ENCODE assay signal across 10 cellular contexts in the genomic region with DNA sequence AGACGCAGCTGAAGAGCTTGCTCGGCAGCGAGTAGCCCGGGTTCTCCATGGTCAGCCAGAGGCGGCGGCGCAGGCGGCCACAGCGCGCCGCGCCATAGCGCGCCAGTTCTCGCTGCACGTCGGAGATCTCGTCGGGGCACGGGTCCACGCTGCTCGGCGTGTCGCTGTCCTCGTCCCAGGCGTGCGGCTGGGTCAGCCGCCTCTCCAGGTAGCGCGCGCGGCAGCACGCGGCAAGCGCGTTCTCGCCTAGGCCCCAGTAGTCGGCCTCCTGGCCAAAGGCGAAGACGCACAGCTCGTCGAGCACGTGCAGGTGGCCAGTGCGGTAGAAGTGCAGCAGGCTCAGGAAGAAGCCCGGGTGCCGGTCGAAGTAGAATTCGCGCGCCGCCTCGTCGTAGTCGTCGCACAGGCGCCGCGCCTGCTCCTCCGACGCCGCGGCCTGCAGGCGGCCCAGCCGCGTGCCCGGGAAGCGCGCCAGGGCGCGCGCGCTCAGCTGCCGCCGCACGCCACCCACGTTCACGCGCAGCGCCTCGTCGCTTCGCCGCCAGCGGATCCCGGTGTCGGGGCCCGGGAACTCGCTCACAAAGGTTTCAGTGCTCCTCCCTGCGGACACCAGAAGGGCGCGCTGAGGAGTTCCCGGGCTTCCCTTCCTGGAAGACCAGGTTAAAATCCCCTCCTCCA. TPM values are rescaled to one million over a fixed set of nuclear protein-coding genes. Genes with fewer than 3 reads are reported as not detected.
DNase-seq lines count a peak whose midpoint lies in the region; ATAC-seq, FAIRE-seq and TF ChIP-seq lines count a peak whose summit lies in the region.
"Had no signal": no experiment of that assay in that cellular context is flagged by ENCODE, and none has a peak within 500 bp of the region (broad histone marks: within the 10 kb centered on the region; RNA-seq: fewer than 3 reads in every experiment).

No MANE protein-coding gene starts in this region.

- peak; percentile 40 for TF ChIP-seq CTCF in bronchial epithelial cell (IDR thresholded peaks at IDR 0.05; ENCODE audit: insufficient read depth, low read length, severe bottlenecking)
- TF ChIP-seq CTCF in upper lobe of right lung (IDR thresholded peaks at IDR 0.05) = no peak
- no peak for TF ChIP-seq CTCF in ovary (IDR thresholded peaks at IDR 0.05)

- peak overlapping the region; percentile 10 for H3K4me3 ChIP-seq in bronchial epithelial cell (ENCODE audit: low read depth, low read length)
- no peak overlapping the region for H3K4me3 ChIP-seq in upper lobe of right lung
- no peak overlapping the region for H3K4me3 ChIP-seq in ovary
- H3K4me3 ChIP-seq: SK-N-MC had no signal

- peaks cover 10% of the 10 kb centered on the region for H3K27me3 ChIP-seq in bronchial epithelial cell (ENCODE audit: control insufficient read depth, insufficient read depth, low read length)
- H3K27me3 ChIP-seq in upper lobe of right lung = peaks cover 45% of the 10 kb centered on the region
- H3K27me3 ChIP-seq in ovary = no peaks in the 10 kb centered on the region

- H3K9me3 ChIP-seq in upper lobe of right lung (no peaks in the 10 kb centered on the region), ovary (no peaks in the 10 kb centered on the region)

- H3K36me3 ChIP-seq in bronchial epithelial cell (ENCODE audit: control insufficient read depth, insufficient read depth, low read length) (no peaks in the 10 kb centered on the region), upper lobe of right lung (no peaks in the 10 kb centered on the region), ovary (no peaks in the 10 kb centered on the region)

- ATAC-seq in left cardiac atrium = peak in 1 of 2 donors; percentile 38
- peak; percentile 2 for ATAC-seq in upper lobe of right lung
- no peak for ATAC-seq in HG03520 (IDR thresholded peaks at IDR 0.05; ENCODE audit: unreplicated experiment)

- H3K4me1 ChIP-seq in upper lobe of right lung = peaks cover 12% of the 10 kb centered on the region
- H3K4me1 ChIP-seq in ovary (ENCODE audit: insufficient read depth) = no peaks in the 10 kb centered on the region

- FAIRE-seq in bronchial epithelial cell (lab: Jason Lieb, UNC) = no peak

- DNase-seq in left cardiac atrium (peak; percentile 40), cardiac septum (ENCODE audit: low spot score) (no peak), bronchial epithelial cell (ENCODE audit: low read depth) (peak; percentile 39), left kidney (ENCODE audit: low read depth, low spot score) (peak; percentile 83), upper lobe of right lung (no peak), ovary (no peak), pons (ENCODE audit: low spot score) (no peak)

- intact Hi-C loops in left cardiac atrium (cut with DNase I) = loop anchor here (5.0 to 10.0 kb wide), 3 partner anchors 56 to 197 kb away; no protein-coding TSS in a partner anchor
- intact Hi-C loops in cardiac septum (cut with DNase I) = loop anchor here (5.0 kb wide), 2 partner anchors 51 to 86 kb away; no protein-coding TSS in a partner anchor
- intact Hi-C loops in upper lobe of right lung (cut with DNase I) = loop anchor here (10.0 kb wide), 1 partner anchor 53 kb away; no protein-coding TSS in a partner anchor
- intact Hi-C loops in ovary (cut with DNase I) = loop anchor here (5.0 to 10.0 kb wide), 2 partner anchors 83 to 86 kb away; no protein-coding TSS in a partner anchor

- H3K27ac ChIP-seq in upper lobe of right lung (no peak overlapping the region), ovary (no peak overlapping the region)
- H3K27ac ChIP-seq: epithelial cell of prostate, SK-N-MC had no signal

- 2 to 5% (median 3%) methylated on average over 88 to 92 of the region's 92 CpGs for WGBS in ovary, 3 donors

- TF ChIP-seq EP300 in ovary (IDR thresholded peaks at IDR 0.05) = no peak

- TF ChIP-seq POLR2A in ovary (IDR thresholded peaks at IDR 0.05) = no peak

RNA-seq across cellular contexts. Expression of gene KCNS1, which starts 2.7 kb away (rescaled TPM):
- total RNA-seq in left cardiac atrium (under 1 TPM; 0.21 TPM), cardiac septum (0.08 TPM), bronchial epithelial cell (0.53 and 0.90 TPM in 2 replicates), upper lobe of right lung (1.6 TPM), ovary (not detected)
- under 1 TPM; 0.02 to 0.80 TPM for polyA plus RNA-seq in ovary

RNA-seq across cellular contexts. Expression of gene WFDC5, which starts 16.7 kb away (rescaled TPM):
- total RNA-seq in left cardiac atrium (not detected), cardiac septum (not detected), bronchial epithelial cell (0.79 and 4.1 TPM in 2 replicates), upper lobe of right lung (1.3 TPM), ovary (not detected)
- not detected for polyA plus RNA-seq in ovary

RNA-seq across cellular contexts. Expression of gene WFDC12, which starts 26.0 kb away (rescaled TPM):
- total RNA-seq in left cardiac atrium (not detected), cardiac septum (not detected), bronchial epithelial cell (not detected in 2 replicates), upper lobe of right lung (1.8 TPM), ovary (not detected)
- not detected for polyA plus RNA-seq in ovary

Comparison
In these comparisons a context has a peak if more than half of its experiments do, and no peak if none do; other contexts are left out.
1. DNase-seq: peak in left cardiac atrium (single experiment), bronchial epithelial cell (single experiment) and left kidney (single experiment); none in cardiac septum (single experiment), upper lobe of right lung (single experiment), ovary (0 of 5) and pons (single experiment).